19 cellular contexts compared by ENCODE assay signal in genomic region chr9:88370346-88370745, GRCh38. TPM values are rescaled to one million over a fixed set of nuclear protein-coding genes. Genes with fewer than 3 reads are reported as not detected.
A peak's percentile ranks its signal among the peaks of the same experiment; 100 is the strongest.
DNase-seq lines count a peak whose midpoint lies in the region; ATAC-seq and TF ChIP-seq lines count a peak whose summit lies in the region.
"Had no signal": no experiment of that assay in that cellular context is flagged by ENCODE, and none has a peak within 500 bp of the region (broad histone marks: within the 10 kb centered on the region; RNA-seq: fewer than 3 reads in every experiment).

No MANE protein-coding gene starts in this region.

- peaks cover 8 to 10% (median 8%) of the 10 kb centered on the region in 3 donors for H3K36me3 Mint-ChIP-seq in immature natural killer cell

- no peak for TF ChIP-seq POLR2A in adrenal gland (IDR thresholded peaks at IDR 0.05)

- H3F3A ChIP-seq in PC-9 (ENCODE audit: insufficient read depth, low read depth), result no peaks in the 10 kb centered on the region; the same call in 1 of the 2 replicates

- POLR2A ChIA-PET in PC-9 (lab: Charles Lee; ENCODE audit: unreplicated experiment), result no interaction called here

- no peak overlapping the region for H3K27ac ChIP-seq in PC-9
- H3K27ac ChIP-seq in adrenal gland, result no peak overlapping the region
- H3K27ac ChIP-seq: A549; BLaER1 treated with 17β-estradiol and CSF1 and Interleukin-3, amounts not matched to agents 10 nM and 100 nM; HL-60 had no signal

- no peaks in the 10 kb centered on the region for H4K20me1 ChIP-seq in PC-9 (ENCODE audit: insufficient read depth)
- H4K20me1 ChIP-seq: BLaER1 treated with 17β-estradiol and CSF1 and Interleukin-3, amounts not matched to agents 10 nM and 100 nM had no signal

- H2AFZ ChIP-seq in PC-9, result no peak overlapping the region

- H3K36me3 ChIP-seq in PC-9 (ENCODE audit: low read depth) (no peaks in the 10 kb centered on the region), adrenal gland (replicated peaks in 1 of 2) (no peaks in the 10 kb centered on the region)
- H3K36me3 ChIP-seq: BLaER1 treated with 17β-estradiol and CSF1 and Interleukin-3, amounts not matched to agents 10 nM and 100 nM had no signal

- H3K27me3 Mint-ChIP-seq in immature natural killer cell (ENCODE audit: low read depth in 3 of 3), result peaks cover 6 to 13% (median 7%) of the 10 kb centered on the region in 3 donors

- peaks cover 7 to 9% of the 10 kb centered on the region in 2 donors for H3K4me1 Mint-ChIP-seq in immature natural killer cell

- peaks cover 24% of the 10 kb centered on the region for H3K4me1 ChIP-seq in PC-9 (replicated peaks; ENCODE audit: insufficient read depth)
- H3K4me1 ChIP-seq in adrenal gland (replicated peaks in 1 of 2), result no peaks in the 10 kb centered on the region
- H3K4me1 ChIP-seq: A549 had no signal

- H3K79me2 ChIP-seq in PC-9 (ENCODE audit: low read depth), result no peaks in the 10 kb centered on the region

- H3K4me2 ChIP-seq in PC-9, result no peak overlapping the region
- H3K4me2 ChIP-seq: A549; BLaER1 treated with 17β-estradiol and CSF1 and Interleukin-3, amounts not matched to agents 10 nM and 100 nM had no signal

- TF ChIP-seq CTCF in PC-9 (conservative IDR thresholded peaks at IDR 0.05) (no peak), adrenal gland (IDR thresholded peaks at IDR 0.05) (no peak)

- no peaks in the 10 kb centered on the region for H3K9me2 ChIP-seq in PC-9 (ENCODE audit: insufficient read depth)

- no peak overlapping the region for H3K27ac Mint-ChIP-seq in immature natural killer cell
- H3K27ac Mint-ChIP-seq: CD8-positive, alpha-beta T cell had no signal

- H3K27me3 ChIP-seq in PC-9 (ENCODE audit: insufficient read depth, low read depth), result no peaks in the 10 kb centered on the region
- no peaks in the 10 kb centered on the region for H3K27me3 ChIP-seq in adrenal gland
- H3K27me3 ChIP-seq: BLaER1 treated with 17β-estradiol and CSF1 and Interleukin-3, amounts not matched to agents 10 nM and 100 nM had no signal

- peak; percentile 46 for DNase-seq in COLO829 (ENCODE audit: low spot score)
- DNase-seq in ELR (ENCODE audit: low read depth), result peak; percentile 45
- DNase-seq in PC-9, result peak; percentile 20 to 63
- peak; percentile 10 to 23 (median 15) for DNase-seq in immature natural killer cell
- no peak for DNase-seq in adrenal gland
- no peak for DNase-seq in left colon
- DNase-seq in NCI-H187 (lab: John Stamatoyannopoulos, UW), result no peak
- DNase-seq: CD8-positive, alpha-beta T cell; GDM1; IMR-90; NCI-H1048; NCI-H2081 treated with DMSO at 0.1 percent for 48 hours; NCI-H748 treated with DMSO at 0.1 percent for 48 hours; NK-92 treated with Interleukin-12 subunit alpha and Interleukin-12 subunit beta, amount 100 ng/mL, for 24 hours; Right ventricle myocardium superior had no signal

- H3K9me3 Mint-ChIP-seq in immature natural killer cell, result peaks cover 6 to 28% (median 12%) of the 10 kb centered on the region in 6 donors

- no TSS peak for BruUV-seq in PC-9 (replicated peaks; lab: Mats Ljungman, UMichigan)

- ATAC-seq in left colon (no peak), GM21528 (IDR thresholded peaks at IDR 0.05; ENCODE audit: low FRiP score, unreplicated experiment) (no peak)
- ATAC-seq: A549; CD8-positive, alpha-beta T cell had no signal

- H3K4me3 ChIP-seq in PC-9, result no peak overlapping the region
- no peak overlapping the region for H3K4me3 ChIP-seq in adrenal gland
- H3K4me3 ChIP-seq: A549; BLaER1 treated with 17β-estradiol and CSF1 and Interleukin-3, amounts not matched to agents 10 nM and 100 nM had no signal

- H3K4me3 Mint-ChIP-seq in immature natural killer cell, result peak overlapping the region in 2 of 5 donors; percentile 5 to 28
- H3K4me3 Mint-ChIP-seq: CD8-positive, alpha-beta T cell had no signal

- intact Hi-C loops in PC-9 (cut with micrococcal nuclease; ENCODE audit: unreplicated experiment) (no loop called here), adrenal gland (cut with DNase I) (no loop called here), left colon (cut with DNase I, micrococcal nuclease) (no loop called here)

- CTCF ChIA-PET in PC-9 (lab: Charles Lee), result no interaction called here

- H3K9me3 ChIP-seq in PC-9 (ENCODE audit: insufficient read depth, low read depth) (no peaks in the 10 kb centered on the region), adrenal gland (replicated peaks in 1 of 3) (no peaks in the 10 kb centered on the region)

RNA-seq across cellular contexts. Expression of gene SPIN1, which starts 17.9 kb away (rescaled TPM):
- total RNA-seq in PC-9 (2021) (102 and 112 TPM in 2 replicates), adrenal gland (10 to 100 TPM; 37.6 to 79.9 (median 59.7) TPM), left colon (10 to 100 TPM; 57.5 to 70.4 TPM)
- polyA plus RNA-seq in immature natural killer cell (10 to 100 TPM; 24.5 to 49.1 (median 35.1) TPM), adrenal gland (10 to 100 TPM; 36.3 to 58.5 (median 55.0) TPM)

Comparison
In these comparisons a context has a peak if more than half of its experiments do, and no peak if none do; other contexts are left out.
1. DNase-seq: peak in COLO829 (single experiment), ELR (single experiment), PC-9 (2 of 2) and immature natural killer cell (3 of 3); none in adrenal gland (0 of 7), left colon (0 of 2) and NCI-H187 (0 of 2).